1 cellular context compared by ENCODE assay signal in the genomic region with DNA sequence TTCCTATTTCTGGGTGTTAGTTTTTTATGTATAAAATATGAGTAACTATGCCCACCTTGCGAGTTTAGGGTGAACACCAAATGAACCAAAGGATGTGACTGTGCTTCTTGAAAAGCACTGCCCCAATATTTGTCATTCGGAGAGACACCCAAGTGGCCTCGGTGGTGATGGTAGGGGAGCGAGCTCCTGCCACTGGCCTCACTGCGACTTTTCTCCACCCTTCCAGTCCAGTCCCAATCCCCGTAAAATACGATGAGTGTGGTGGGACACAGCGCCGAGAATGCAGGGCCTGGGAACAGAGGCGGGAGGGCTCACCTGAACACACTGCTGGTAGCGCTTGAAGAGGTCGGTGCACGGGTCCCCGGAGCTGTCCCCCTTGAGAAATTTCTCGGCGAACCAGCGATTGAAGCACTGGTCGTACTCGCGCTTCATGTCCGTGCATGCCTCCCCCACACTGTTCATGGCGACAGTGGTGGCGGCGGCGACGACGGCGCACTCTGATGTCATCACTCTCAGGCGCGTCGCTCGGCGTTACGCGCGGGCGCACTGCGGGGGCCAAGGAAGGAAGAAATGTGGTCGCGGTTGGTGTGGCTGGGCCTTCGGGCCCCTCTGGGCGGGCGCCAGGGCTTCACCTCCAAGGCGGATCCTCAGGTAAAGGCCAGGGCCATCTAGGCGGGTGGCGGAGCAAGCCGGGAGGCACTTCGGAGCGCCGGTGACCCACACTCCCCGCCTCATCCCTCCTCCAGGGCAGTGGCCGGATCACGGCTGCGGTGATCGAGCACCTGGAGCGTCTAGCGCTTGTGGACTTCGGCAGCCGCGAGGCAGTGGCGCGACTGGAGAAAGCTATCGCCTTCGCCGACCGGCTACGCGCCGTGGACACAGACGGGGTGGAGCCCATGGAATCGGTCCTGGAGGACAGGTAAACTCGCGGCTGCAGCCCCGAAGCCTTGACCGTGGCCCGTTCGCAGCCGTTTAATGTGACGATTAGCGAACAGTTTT.
A peak's percentile ranks its signal among the peaks of the same experiment; 100 is the strongest.
TF ChIP-seq lines count a peak whose summit lies in the region.

A gene with protein sequence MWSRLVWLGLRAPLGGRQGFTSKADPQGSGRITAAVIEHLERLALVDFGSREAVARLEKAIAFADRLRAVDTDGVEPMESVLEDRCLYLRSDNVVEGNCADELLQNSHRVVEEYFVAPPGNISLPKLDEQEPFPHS (plus strand): TSS at position 534 of the 999 bp plus-strand sequence. CDS start 37 bp downstream, at position 571.
A gene (minus strand): TSS at position 474 of the 999 bp plus-strand sequence. CDS start 12 bp downstream, at position 462.

TF ChIP-seq in HepG2, 621 proteins besides CTCF, POLR2A, EP300 and RAD21 (continues in another document):
- TF ChIP-seq, protein P1, sequence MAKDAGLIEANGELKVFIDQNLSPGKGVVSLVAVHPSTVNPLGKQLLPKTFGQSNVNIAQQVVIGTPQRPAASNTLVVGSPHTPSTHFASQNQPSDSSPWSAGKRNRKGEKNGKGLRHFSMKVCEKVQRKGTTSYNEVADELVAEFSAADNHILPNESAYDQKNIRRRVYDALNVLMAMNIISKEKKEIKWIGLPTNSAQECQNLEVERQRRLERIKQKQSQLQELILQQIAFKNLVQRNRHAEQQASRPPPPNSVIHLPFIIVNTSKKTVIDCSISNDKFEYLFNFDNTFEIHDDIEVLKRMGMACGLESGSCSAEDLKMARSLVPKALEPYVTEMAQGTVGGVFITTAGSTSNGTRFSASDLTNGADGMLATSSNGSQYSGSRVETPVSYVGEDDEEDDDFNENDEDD (CRISPR knock-in tag; IDR thresholded peaks at IDR 0.05; ENCODE audit: borderline replicate concordance) = peak; percentile 81
- peak; percentile 76 for TF ChIP-seq ZNF543 (CRISPR knock-in tag; IDR thresholded peaks at IDR 0.05)
- TF ChIP-seq NBN (conservative IDR thresholded peaks at IDR 0.05) = no peak
- TF ChIP-seq ZNF468 (CRISPR knock-in tag; IDR thresholded peaks at IDR 0.05) = 0 out of 2 replicates have a peak, but pooled peaks have one; percentile 49
- peak; percentile 52 for TF ChIP-seq ETV5 (CRISPR knock-in tag; IDR thresholded peaks at IDR 0.05; ENCODE audit: borderline replicate concordance)
- peak; percentile 78 for TF ChIP-seq ZNF335 (CRISPR knock-in tag; IDR thresholded peaks at IDR 0.05)
- TF ChIP-seq SAP130 (CRISPR knock-in tag; IDR thresholded peaks at IDR 0.05; ENCODE audit: low read depth) = peak; percentile 99
- TF ChIP-seq ZNF607 (CRISPR knock-in tag; IDR thresholded peaks at IDR 0.05; ENCODE audit: borderline replicate concordance) = peak; percentile 76
- TF ChIP-seq MED13 (CRISPR knock-in tag; IDR thresholded peaks at IDR 0.05) = peak; percentile 62; the same call in 1 of the 2 replicates
- TF ChIP-seq ZNF224 (CRISPR knock-in tag; IDR thresholded peaks at IDR 0.05) = peak; percentile 68
- TF ChIP-seq IRX3 (CRISPR knock-in tag; IDR thresholded peaks at IDR 0.05; ENCODE audit: borderline replicate concordance, low read depth) = 0 out of 2 replicates have a peak, but pooled peaks have one; percentile 78
- peak; percentile 98 for TF ChIP-seq SALL2 (CRISPR knock-in tag; IDR thresholded peaks at IDR 0.05)
- TF ChIP-seq EED (CRISPR knock-in tag; IDR thresholded peaks at IDR 0.05) = 0 out of 2 replicates have a peak, but pooled peaks have one; percentile 28
- no peak for TF ChIP-seq ZNF24 (IDR thresholded peaks at IDR 0.05)
- TF ChIP-seq ARNT2 (CRISPR knock-in tag; IDR thresholded peaks at IDR 0.05; ENCODE audit: low read depth) = peak; percentile 61; the same call in 1 of the 2 replicates
- no peak for TF ChIP-seq ATAD3A (CRISPR knock-in tag; IDR thresholded peaks at IDR 0.05)
- peak; percentile 74 for TF ChIP-seq ZNF709 (CRISPR knock-in tag; IDR thresholded peaks at IDR 0.05)
- peak; percentile 98 for TF ChIP-seq YEATS2 (CRISPR knock-in tag; IDR thresholded peaks at IDR 0.05; ENCODE audit: borderline replicate concordance)
- 0 out of 2 replicates have a peak, but pooled peaks have one; percentile 22 for TF ChIP-seq ZNF367 (CRISPR knock-in tag; IDR thresholded peaks at IDR 0.05; ENCODE audit: borderline replicate concordance)
- peak; percentile 83 for TF ChIP-seq CEBPG (CRISPR knock-in tag; IDR thresholded peaks at IDR 0.05)
- peak; percentile 72 for TF ChIP-seq GATAD2A (CRISPR knock-in tag; IDR thresholded peaks at IDR 0.05)
- TF ChIP-seq ZNF121 (CRISPR knock-in tag; IDR thresholded peaks at IDR 0.05) = no peak
- peak; percentile 93 for TF ChIP-seq KLF16 (CRISPR knock-in tag; IDR thresholded peaks at IDR 0.05)
- TF ChIP-seq, protein P2, sequence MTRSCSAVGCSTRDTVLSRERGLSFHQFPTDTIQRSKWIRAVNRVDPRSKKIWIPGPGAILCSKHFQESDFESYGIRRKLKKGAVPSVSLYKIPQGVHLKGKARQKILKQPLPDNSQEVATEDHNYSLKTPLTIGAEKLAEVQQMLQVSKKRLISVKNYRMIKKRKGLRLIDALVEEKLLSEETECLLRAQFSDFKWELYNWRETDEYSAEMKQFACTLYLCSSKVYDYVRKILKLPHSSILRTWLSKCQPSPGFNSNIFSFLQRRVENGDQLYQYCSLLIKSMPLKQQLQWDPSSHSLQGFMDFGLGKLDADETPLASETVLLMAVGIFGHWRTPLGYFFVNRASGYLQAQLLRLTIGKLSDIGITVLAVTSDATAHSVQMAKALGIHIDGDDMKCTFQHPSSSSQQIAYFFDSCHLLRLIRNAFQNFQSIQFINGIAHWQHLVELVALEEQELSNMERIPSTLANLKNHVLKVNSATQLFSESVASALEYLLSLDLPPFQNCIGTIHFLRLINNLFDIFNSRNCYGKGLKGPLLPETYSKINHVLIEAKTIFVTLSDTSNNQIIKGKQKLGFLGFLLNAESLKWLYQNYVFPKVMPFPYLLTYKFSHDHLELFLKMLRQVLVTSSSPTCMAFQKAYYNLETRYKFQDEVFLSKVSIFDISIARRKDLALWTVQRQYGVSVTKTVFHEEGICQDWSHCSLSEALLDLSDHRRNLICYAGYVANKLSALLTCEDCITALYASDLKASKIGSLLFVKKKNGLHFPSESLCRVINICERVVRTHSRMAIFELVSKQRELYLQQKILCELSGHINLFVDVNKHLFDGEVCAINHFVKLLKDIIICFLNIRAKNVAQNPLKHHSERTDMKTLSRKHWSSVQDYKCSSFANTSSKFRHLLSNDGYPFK (CRISPR knock-in tag; IDR thresholded peaks at IDR 0.05; ENCODE audit: borderline replicate concordance) = peak; percentile 99
- TF ChIP-seq, protein P3, sequence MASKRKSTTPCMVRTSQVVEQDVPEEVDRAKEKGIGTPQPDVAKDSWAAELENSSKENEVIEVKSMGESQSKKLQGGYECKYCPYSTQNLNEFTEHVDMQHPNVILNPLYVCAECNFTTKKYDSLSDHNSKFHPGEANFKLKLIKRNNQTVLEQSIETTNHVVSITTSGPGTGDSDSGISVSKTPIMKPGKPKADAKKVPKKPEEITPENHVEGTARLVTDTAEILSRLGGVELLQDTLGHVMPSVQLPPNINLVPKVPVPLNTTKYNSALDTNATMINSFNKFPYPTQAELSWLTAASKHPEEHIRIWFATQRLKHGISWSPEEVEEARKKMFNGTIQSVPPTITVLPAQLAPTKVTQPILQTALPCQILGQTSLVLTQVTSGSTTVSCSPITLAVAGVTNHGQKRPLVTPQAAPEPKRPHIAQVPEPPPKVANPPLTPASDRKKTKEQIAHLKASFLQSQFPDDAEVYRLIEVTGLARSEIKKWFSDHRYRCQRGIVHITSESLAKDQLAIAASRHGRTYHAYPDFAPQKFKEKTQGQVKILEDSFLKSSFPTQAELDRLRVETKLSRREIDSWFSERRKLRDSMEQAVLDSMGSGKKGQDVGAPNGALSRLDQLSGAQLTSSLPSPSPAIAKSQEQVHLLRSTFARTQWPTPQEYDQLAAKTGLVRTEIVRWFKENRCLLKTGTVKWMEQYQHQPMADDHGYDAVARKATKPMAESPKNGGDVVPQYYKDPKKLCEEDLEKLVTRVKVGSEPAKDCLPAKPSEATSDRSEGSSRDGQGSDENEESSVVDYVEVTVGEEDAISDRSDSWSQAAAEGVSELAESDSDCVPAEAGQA (IDR thresholded peaks at IDR 0.05; ENCODE audit: low read depth) = peak; percentile 99
- TF ChIP-seq, protein P3 (CRISPR knock-in tag; IDR thresholded peaks at IDR 0.05; ENCODE audit: borderline replicate concordance) = no peak
- peak; percentile 95 for TF ChIP-seq REPIN1 (CRISPR knock-in tag; IDR thresholded peaks at IDR 0.05; ENCODE audit: borderline replicate concordance, low read depth)
- TF ChIP-seq ZNF232 (CRISPR knock-in tag; IDR thresholded peaks at IDR 0.05; ENCODE audit: borderline replicate concordance) = peak; percentile 75; the same call in 1 of the 2 replicates
- TF ChIP-seq ZNF614 (CRISPR knock-in tag; IDR thresholded peaks at IDR 0.05; ENCODE audit: borderline replicate concordance) = peak; percentile 83; the same call in 1 of the 2 replicates
- TF ChIP-seq TGIF2 (CRISPR knock-in tag; IDR thresholded peaks at IDR 0.05) = peak; percentile 22; the same call in 1 of the 2 replicates
- TF ChIP-seq NCOA2 (CRISPR knock-in tag; IDR thresholded peaks at IDR 0.05) = no peak
- peak; percentile 92 for TF ChIP-seq CAMTA2 (CRISPR knock-in tag; IDR thresholded peaks at IDR 0.05; ENCODE audit: borderline replicate concordance)
- peak; percentile 68; the same call in 1 of the 2 replicates for TF ChIP-seq BRCA1 (CRISPR knock-in tag; IDR thresholded peaks at IDR 0.05)
- peak; percentile 44; the same call in 1 of the 2 replicates for TF ChIP-seq ZNF124 (CRISPR knock-in tag; IDR thresholded peaks at IDR 0.05)
- TF ChIP-seq, protein P4, sequence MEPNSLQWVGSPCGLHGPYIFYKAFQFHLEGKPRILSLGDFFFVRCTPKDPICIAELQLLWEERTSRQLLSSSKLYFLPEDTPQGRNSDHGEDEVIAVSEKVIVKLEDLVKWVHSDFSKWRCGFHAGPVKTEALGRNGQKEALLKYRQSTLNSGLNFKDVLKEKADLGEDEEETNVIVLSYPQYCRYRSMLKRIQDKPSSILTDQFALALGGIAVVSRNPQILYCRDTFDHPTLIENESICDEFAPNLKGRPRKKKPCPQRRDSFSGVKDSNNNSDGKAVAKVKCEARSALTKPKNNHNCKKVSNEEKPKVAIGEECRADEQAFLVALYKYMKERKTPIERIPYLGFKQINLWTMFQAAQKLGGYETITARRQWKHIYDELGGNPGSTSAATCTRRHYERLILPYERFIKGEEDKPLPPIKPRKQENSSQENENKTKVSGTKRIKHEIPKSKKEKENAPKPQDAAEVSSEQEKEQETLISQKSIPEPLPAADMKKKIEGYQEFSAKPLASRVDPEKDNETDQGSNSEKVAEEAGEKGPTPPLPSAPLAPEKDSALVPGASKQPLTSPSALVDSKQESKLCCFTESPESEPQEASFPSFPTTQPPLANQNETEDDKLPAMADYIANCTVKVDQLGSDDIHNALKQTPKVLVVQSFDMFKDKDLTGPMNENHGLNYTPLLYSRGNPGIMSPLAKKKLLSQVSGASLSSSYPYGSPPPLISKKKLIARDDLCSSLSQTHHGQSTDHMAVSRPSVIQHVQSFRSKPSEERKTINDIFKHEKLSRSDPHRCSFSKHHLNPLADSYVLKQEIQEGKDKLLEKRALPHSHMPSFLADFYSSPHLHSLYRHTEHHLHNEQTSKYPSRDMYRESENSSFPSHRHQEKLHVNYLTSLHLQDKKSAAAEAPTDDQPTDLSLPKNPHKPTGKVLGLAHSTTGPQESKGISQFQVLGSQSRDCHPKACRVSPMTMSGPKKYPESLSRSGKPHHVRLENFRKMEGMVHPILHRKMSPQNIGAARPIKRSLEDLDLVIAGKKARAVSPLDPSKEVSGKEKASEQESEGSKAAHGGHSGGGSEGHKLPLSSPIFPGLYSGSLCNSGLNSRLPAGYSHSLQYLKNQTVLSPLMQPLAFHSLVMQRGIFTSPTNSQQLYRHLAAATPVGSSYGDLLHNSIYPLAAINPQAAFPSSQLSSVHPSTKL (CRISPR knock-in tag; IDR thresholded peaks at IDR 0.05) = peak; percentile 68
- TF ChIP-seq, protein P5, sequence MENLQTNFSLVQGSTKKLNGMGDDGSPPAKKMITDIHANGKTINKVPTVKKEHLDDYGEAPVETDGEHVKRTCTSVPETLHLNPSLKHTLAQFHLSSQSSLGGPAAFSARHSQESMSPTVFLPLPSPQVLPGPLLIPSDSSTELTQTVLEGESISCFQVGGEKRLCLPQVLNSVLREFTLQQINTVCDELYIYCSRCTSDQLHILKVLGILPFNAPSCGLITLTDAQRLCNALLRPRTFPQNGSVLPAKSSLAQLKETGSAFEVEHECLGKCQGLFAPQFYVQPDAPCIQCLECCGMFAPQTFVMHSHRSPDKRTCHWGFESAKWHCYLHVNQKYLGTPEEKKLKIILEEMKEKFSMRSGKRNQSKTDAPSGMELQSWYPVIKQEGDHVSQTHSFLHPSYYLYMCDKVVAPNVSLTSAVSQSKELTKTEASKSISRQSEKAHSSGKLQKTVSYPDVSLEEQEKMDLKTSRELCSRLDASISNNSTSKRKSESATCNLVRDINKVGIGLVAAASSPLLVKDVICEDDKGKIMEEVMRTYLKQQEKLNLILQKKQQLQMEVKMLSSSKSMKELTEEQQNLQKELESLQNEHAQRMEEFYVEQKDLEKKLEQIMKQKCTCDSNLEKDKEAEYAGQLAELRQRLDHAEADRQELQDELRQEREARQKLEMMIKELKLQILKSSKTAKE (CRISPR knock-in tag; IDR thresholded peaks at IDR 0.05; ENCODE audit: borderline replicate concordance) = peak; percentile 83
- no peak for TF ChIP-seq SOX6 (IDR thresholded peaks at IDR 0.05)
- TF ChIP-seq SOX6 (CRISPR knock-in tag; IDR thresholded peaks at IDR 0.05) = peak; percentile 76
- peak; percentile 86 for TF ChIP-seq IKZF4 (CRISPR knock-in tag; IDR thresholded peaks at IDR 0.05; ENCODE audit: borderline replicate concordance, low read depth, not compliant biosample characterization)
